ENCODE assay signal across 1 cellular context in the genomic region with DNA sequence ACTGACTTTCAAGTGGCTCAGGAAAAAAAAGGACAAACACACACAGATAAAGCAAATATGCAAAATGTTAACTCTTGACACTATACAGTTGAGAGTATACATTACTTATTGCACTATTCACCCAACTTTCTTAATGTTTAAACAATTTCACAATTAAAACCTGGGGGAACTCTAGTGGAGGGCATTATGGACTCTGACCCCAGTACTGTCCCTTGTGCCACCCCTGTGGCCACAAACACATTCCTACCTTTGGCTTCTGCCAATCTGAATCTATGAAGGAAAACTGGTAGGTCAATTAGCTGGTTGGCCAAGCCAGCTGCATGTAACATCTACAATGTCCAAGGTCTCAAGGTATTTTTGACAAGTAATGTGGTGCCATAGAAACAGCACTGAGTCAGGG.
TF ChIP-seq lines count a peak whose summit lies in the region.

No MANE protein-coding gene starts in this region.

TF ChIP-seq in H1, 55 proteins besides CTCF, POLR2A, EP300 and RAD21:
- TF ChIP-seq CBX8 (IDR thresholded peaks at IDR 0.05; ENCODE audit: borderline replicate concordance, low read depth, low read length) (no peak), MAX (IDR thresholded peaks at IDR 0.05) (no peak), JUN (IDR thresholded peaks at IDR 0.05; ENCODE audit: low read depth, low read length) (no peak), PHF8 (conservative IDR thresholded peaks at IDR 0.05; ENCODE audit: low read depth, low read length) (no peak), KDM4A (IDR thresholded peaks at IDR 0.05; ENCODE audit: low read depth, low read length, severe bottlenecking) (no peak), POU5F1 (IDR thresholded peaks at IDR 0.05; ENCODE audit: low read depth, low read length) (no peak), CTBP2 (IDR thresholded peaks at IDR 0.05; ENCODE audit: borderline replicate concordance, insufficient read depth, insufficient read length, low read length) (no peak), ZNF274 (IDR thresholded peaks at IDR 0.05; ENCODE audit: borderline replicate concordance, extremely low read depth, low read length) (no peak), TAF1 (IDR thresholded peaks at IDR 0.05; ENCODE audit: low read depth, low read length) (no peak), MAFK (IDR thresholded peaks at IDR 0.05; ENCODE audit: low read depth, low read length) (no peak), CEBPB (IDR thresholded peaks at IDR 0.05; ENCODE audit: low read depth, low read length) (no peak), TEAD4 (IDR thresholded peaks at IDR 0.05; ENCODE audit: low read depth, low read length) (no peak), GABPA (IDR thresholded peaks at IDR 0.05; ENCODE audit: borderline replicate concordance, insufficient read depth, low read length) (no peak), HDAC2 (IDR thresholded peaks at IDR 0.05; ENCODE audit: borderline replicate concordance in 1 of 2, low read depth in 2 of 2, low read length in 2 of 2) (no peak), CBX5 (IDR thresholded peaks at IDR 0.05; ENCODE audit: low read depth, low read length) (no peak), TBP (IDR thresholded peaks at IDR 0.05; ENCODE audit: low read depth, low read length) (no peak)
TF ChIP-seq in H1: peak in this region for 0.
